In the genomic region with DNA sequence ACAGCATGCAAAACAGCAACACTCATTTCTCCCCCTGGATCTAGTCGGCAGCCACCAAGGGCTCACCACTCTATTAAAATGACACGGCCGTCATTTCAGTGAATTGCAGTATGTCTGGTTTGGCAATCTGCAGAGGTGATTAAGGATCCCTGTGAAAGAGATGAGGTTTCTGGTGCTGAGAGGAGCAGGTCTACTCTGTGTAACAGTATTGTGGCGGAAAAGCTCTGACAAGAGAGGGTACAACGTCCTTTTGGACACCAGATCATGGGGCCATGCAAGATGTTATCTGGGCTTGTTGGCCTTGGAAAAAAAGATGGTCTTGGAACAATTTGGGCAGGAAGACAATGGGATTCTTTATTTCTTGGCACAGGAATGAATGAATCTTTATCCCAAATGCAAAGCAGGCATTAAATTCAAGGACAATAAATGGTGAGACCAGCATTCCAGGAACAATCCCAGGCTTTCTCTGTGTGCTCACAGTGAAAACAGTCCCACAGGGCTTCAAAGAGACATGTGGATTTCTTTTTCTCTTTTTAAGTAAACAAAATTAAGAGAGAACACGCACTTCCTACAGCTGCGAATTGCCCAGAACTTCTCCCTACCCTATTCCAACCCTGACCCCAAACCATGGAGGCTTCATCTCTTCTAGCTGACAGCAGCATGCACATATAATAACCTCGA, we compare ENCODE assay signal across 12 cellular contexts. TPM values are rescaled to one million over a fixed set of nuclear protein-coding genes. Genes with fewer than 3 reads are reported as not detected.
DNase-seq lines count a peak whose midpoint lies in the region; ATAC-seq and TF ChIP-seq lines count a peak whose summit lies in the region.
"Had no signal": no experiment of that assay in that cellular context is flagged by ENCODE, and none has a peak within 500 bp of the region (broad histone marks: within the 10 kb centered on the region; RNA-seq: fewer than 3 reads in every experiment).

No MANE protein-coding gene starts in this region.

- intact Hi-C loops in Right ventricle myocardium superior (cut with DNase I), result no loop called here
- intact Hi-C loops in cardiac septum (cut with DNase I), result no loop called here
- intact Hi-C loops in left ventricle myocardium superior (cut with micrococcal nuclease), result no loop called here

- peak; percentile 71 for ATAC-seq in Right ventricle myocardium superior (ENCODE audit: poor library complexity)
- ATAC-seq in left ventricle myocardium superior, result peak; percentile 77
- ATAC-seq in GM21381 (IDR thresholded peaks at IDR 0.05; ENCODE audit: unreplicated experiment), result no peak
- ATAC-seq: A549 had no signal

- H3K27ac Mint-ChIP-seq in progenitor cell of endocrine pancreas, result no peak overlapping the region

- H3K27me3 Mint-ChIP-seq in progenitor cell of endocrine pancreas, result peaks cover 3% of the 10 kb centered on the region

- no peak overlapping the region for H3K4me3 Mint-ChIP-seq in progenitor cell of endocrine pancreas (ENCODE audit: low read depth)

- no peaks in the 10 kb centered on the region for H3K9me3 Mint-ChIP-seq in progenitor cell of endocrine pancreas (ENCODE audit: low read depth)

- peaks cover 11% of the 10 kb centered on the region for H3K4me1 Mint-ChIP-seq in progenitor cell of endocrine pancreas (ENCODE audit: low read depth)

- in situ Hi-C loops in GM13976 (cut with MboI; ENCODE audit: low sequenced_read_pairs, unreplicated experiment), result no loop called here

- TF ChIP-seq CTCF in progenitor cell of endocrine pancreas (IDR thresholded peaks at IDR 0.05; ENCODE audit: unreplicated experiment) (no peak), GM13976 (IDR thresholded peaks at IDR 0.05; ENCODE audit: borderline replicate concordance, control extremely low read depth, extremely low read depth, insufficient read depth, missing control alignments) (no peak)

- DNase-seq in Right ventricle myocardium superior (no peak), cardiac septum (ENCODE audit: low spot score) (no peak), left ventricle myocardium superior (no peak), putamen (ENCODE audit: low spot score) (peak; percentile 61), progenitor cell of endocrine pancreas (ENCODE audit: low spot score, unreplicated experiment) (no peak), GM13976 (ENCODE audit: low spot score) (no peak), SIG-M5 (lab: John Stamatoyannopoulos, UW) (no peak)
- DNase-seq: activated CD4-positive, CD25-positive, alpha-beta regulatory T cell treated with anti-CD3 and anti-CD28 coated beads, Interleukin-2, amount 50 U/mL, for 72 hours; NCI-H2171 treated with DMSO at 0.1 percent for 48 hours; stimulated activated CD4-positive, alpha-beta T cell treated with anti-CD3 and anti-CD28 coated beads, Interleukin-4, amount 100 ng/mL, for 24 hours had no signal

- H3K36me3 Mint-ChIP-seq in progenitor cell of endocrine pancreas (ENCODE audit: insufficient read depth), result no peaks in the 10 kb centered on the region

RNA-seq across cellular contexts. Expression of a gene that starts 33.7 kb away (rescaled TPM):
- total RNA-seq in Right ventricle myocardium superior (not detected), cardiac septum (not detected), left ventricle myocardium superior (not detected), progenitor cell of endocrine pancreas (0.12 and 0.93 TPM in 2 replicates)
